In the genomic region with DNA sequence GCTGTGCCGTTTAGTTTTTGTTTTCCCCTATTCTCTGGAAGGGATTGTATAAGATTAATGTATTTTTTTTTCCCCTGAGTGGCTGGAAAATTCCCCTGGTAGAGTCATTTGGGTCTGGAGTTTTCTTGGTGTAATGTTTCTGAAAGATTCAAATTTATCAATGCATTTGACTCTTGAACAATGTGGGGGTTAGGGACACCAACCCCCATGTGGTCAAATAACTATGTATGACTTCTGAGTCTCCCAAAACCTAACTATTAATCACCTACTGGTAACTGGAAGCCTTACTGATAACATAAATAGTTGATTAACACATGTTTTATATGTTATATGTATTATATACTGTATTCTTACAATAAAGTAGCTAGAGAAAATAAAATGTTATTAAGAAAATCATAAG, we compare ENCODE assay signal across 11 cellular contexts.
"Had no signal": no experiment of that assay in that cellular context is flagged by ENCODE, and none has a peak within 500 bp of the region (broad histone marks: within the 10 kb centered on the region; RNA-seq: fewer than 3 reads in every experiment).

No MANE protein-coding gene starts in this region.

- H3K27ac Mint-ChIP-seq: GM23338, H9, HFFc6 had no signal

- H3K9me3 ChIP-seq: HAP-1 had no signal

- H3K4me2 ChIP-seq: GM23338 had no signal

- H3K9ac ChIP-seq: GM23248 had no signal

- H3K27ac ChIP-seq: GM23248 had no signal

- H2AFZ ChIP-seq: GM23248, GM23338 had no signal

- ATAC-seq: GM23338, HCT116 had no signal

- H3K36me3 ChIP-seq: HAP-1 had no signal

- FAIRE-seq: H1, H54 had no signal

- H3K4me3 ChIP-seq: GM23248, GM23338, HAP-1 had no signal

- DNase-seq: GM23248, GOT3, H7, H9, HCEC 1CT, HFFc6 had no signal

- H3K9me3 Mint-ChIP-seq: GM23338, H9 had no signal

- H3K4me1 ChIP-seq: HAP-1 had no signal

- H3K4me3 Mint-ChIP-seq: GM23338, H9, HFFc6 had no signal
